8 cellular contexts compared by ENCODE assay signal in genomic region chr7:138981332-138982203, GRCh38. TPM values are rescaled to one million over a fixed set of nuclear protein-coding genes. Genes with fewer than 3 reads are reported as not detected.
A peak's percentile ranks its signal among the peaks of the same experiment; 100 is the strongest.
DNase-seq lines count a peak whose midpoint lies in the region; ATAC-seq and TF ChIP-seq lines count a peak whose summit lies in the region.

KIAA1549 (minus strand) TSS chr7:138981389; CDS start chr7:138981269, 120 bp downstream.

- no peak for TF ChIP-seq EP300 in stomach (IDR thresholded peaks at IDR 0.05)

- H3K36me3 ChIP-seq in stomach: no peaks in the 10 kb centered on the region

- peak within 1 kb of the TSS; percentile 44 to 71 (median 64) for H3K27ac ChIP-seq in stomach

- intact Hi-C loops in stomach (cut with DNase I; ENCODE audit: low total_unique reads): loop anchor here (10.0 kb wide), 1 partner anchor 97 kb away; no protein-coding TSS in a partner anchor

- peak within 1 kb of the TSS; percentile 59 to 86 (median 67) for H3K4me3 ChIP-seq in stomach

- WGBS in stomach, 5 donors: 1 to 7% (median 2%) methylated on average over 20 to 99 of the region's 105 CpGs

- ATAC-seq in GM18907 (IDR thresholded peaks at IDR 0.05; ENCODE audit: unreplicated experiment): peak; percentile 81
- peak; percentile 87 for ATAC-seq in HG03135 (IDR thresholded peaks at IDR 0.05; ENCODE audit: unreplicated experiment)
- ATAC-seq in esophagus mucosa: peak; percentile 77

- peaks cover 10 to 25% (median 21%) of the 10 kb centered on the region in 4 donors for H3K4me1 ChIP-seq in stomach

- peak in 1 of 7 experiments; percentile 49 for TF ChIP-seq CTCF in stomach (IDR thresholded peaks at IDR 0.05)

- H3K9me3 ChIP-seq in stomach: no peaks in the 10 kb centered on the region

- peak; percentile 40 for DNase-seq in Ammon's horn (ENCODE audit: low spot score)
- peak; percentile 81 for DNase-seq in NCI-H748 (lab: John Stamatoyannopoulos, UW; ENCODE audit: unreplicated experiment)
- DNase-seq in activated T-cell treated with anti-CD3 and anti-CD28 coated beads for 48 hours (ENCODE audit: low read depth): peak; percentile 68
- DNase-seq in myocyte (ENCODE audit: low read depth): peak; percentile 84
- peak; percentile 77 for DNase-seq in stomach

- peaks cover 0 to 20% (median 0%) of the 10 kb centered on the region in 3 donors for H3K27me3 ChIP-seq in stomach

- no peak for TF ChIP-seq POLR2A in stomach (IDR thresholded peaks at IDR 0.05)

RNA-seq across cellular contexts. Expression of gene KIAA1549, which starts in this region (rescaled TPM):
- 0.20 TPM for total RNA-seq in esophagus mucosa
- total RNA-seq in myocyte: 11.9 and 16.0 TPM in 2 replicates
- polyA plus RNA-seq in myocyte (2012): 15.0 TPM
- 1 to 10 TPM in 4 of 5 donors, under 1 TPM in 1; 0.87 to 7.8 (median 3.1) TPM for total RNA-seq in stomach
- polyA plus RNA-seq in stomach: under 1 TPM; 0.15 to 0.56 (median 0.28) TPM

Comparison
In these comparisons a context has a peak if more than half of its experiments do, and no peak if none do; other contexts are left out.
1. Peak in every context shown above with its lines: DNase-seq, ATAC-seq, H3K4me3 ChIP-seq and H3K27ac ChIP-seq.
2. Peak in ATAC-seq in esophagus mucosa; RNA of the gene not detected or under 1 TPM.